In genomic region chr17:7782237-7782636, GRCh38 we compare ENCODE assay signal across 14 cellular contexts. TPM values are rescaled to one million over a fixed set of nuclear protein-coding genes. Genes with fewer than 3 reads are reported as not detected.
DNase-seq lines count a peak whose midpoint lies in the region; ATAC-seq, FAIRE-seq and TF ChIP-seq lines count a peak whose summit lies in the region.
"Had no signal": no experiment of that assay in that cellular context is flagged by ENCODE, and none has a peak within 500 bp of the region (broad histone marks: within the 10 kb centered on the region; RNA-seq: fewer than 3 reads in every experiment).

No MANE protein-coding gene starts in this region.

- H2BK15ac ChIP-seq in mesenchymal stem cell (ENCODE audit: low read depth, poor library complexity, severe bottlenecking): no peak overlapping the region

- DNase-seq in ELR (ENCODE audit: low read depth) (peak; percentile 66), MM.1S (no peak), bronchial epithelial cell (ENCODE audit: low read depth) (peak; percentile 33), mesenchymal stem cell (peak; percentile 9)
- no peak for DNase-seq in activated CD8-positive, alpha-beta T cell treated with anti-CD3 and anti-CD28 coated beads for 36 hours
- DNase-seq in central memory CD4-positive, alpha-beta T cell: no peak
- DNase-seq: activated naive CD8-positive, alpha-beta T cell treated with anti-CD3 and anti-CD28 coated beads, Interleukin-2, amount 10 ng/mL, durations not matched to agents 7 days and 5 days; effector memory CD4-positive, alpha-beta T cell; NK-92 treated with Interleukin-12 subunit alpha and Interleukin-12 subunit beta, amount 100 ng/mL, for 24 hours; retina had no signal

- CTCF ChIA-PET in activated CD8-positive, alpha-beta T cell treated with anti-CD3 and anti-CD28 coated beads for 36 hours (lab: Charles Lee): interaction anchor here (1.0 kb wide), 2 partner anchors 9 to 39 kb away, joined by 3 to 6 read pairs; no protein-coding TSS in a partner anchor

- H3K4me2 ChIP-seq in MM.1S (ENCODE audit: low read depth, low read length) (no peak overlapping the region), mesenchymal stem cell (ENCODE audit: low read length, poor library complexity, severe bottlenecking) (no peak overlapping the region)

- no peak overlapping the region for H3K23ac ChIP-seq in mesenchymal stem cell (ENCODE audit: low read length in 2 of 2)

- H4K91ac ChIP-seq in mesenchymal stem cell (ENCODE audit: low read length): no peak overlapping the region

- H3K4me3 ChIP-seq in MM.1S (ENCODE audit: low read length) (no peak overlapping the region), bronchial epithelial cell (ENCODE audit: low read depth, low read length) (no peak overlapping the region), mesenchymal stem cell (ENCODE audit: insufficient read depth in 1 of 2, low read depth in 1 of 2, low read length in 2 of 2) (no peak overlapping the region)

- H3K4me1 ChIP-seq in MM.1S (ENCODE audit: low read length) (no peaks in the 10 kb centered on the region), mesenchymal stem cell (ENCODE audit: control insufficient read depth, insufficient read depth, low read depth, low read length) (no peaks in the 10 kb centered on the region)

- H3K9ac ChIP-seq in MM.1S (ENCODE audit: low read length) (no peak overlapping the region), mesenchymal stem cell (ENCODE audit: low read length) (peak overlapping the region; percentile 32)

- no peak overlapping the region for H3K4me3 Mint-ChIP-seq in activated CD8-positive, alpha-beta T cell treated with anti-CD3 and anti-CD28 coated beads for 36 hours
- H3K4me3 Mint-ChIP-seq: activated naive CD8-positive, alpha-beta T cell treated with anti-CD3 and anti-CD28 coated beads, Interleukin-2, amount 10 ng/mL, durations not matched to agents 7 days and 5 days; T-helper 1 cell treated with Interleukin-12 subunit alpha and Interleukin-12 subunit beta and Interleukin-4 antibody, amounts not matched to agents 30 μg/mL and 1 μg/mL, for 36 hours had no signal

- H3K27me3 ChIP-seq in MM.1S (replicated peaks; ENCODE audit: insufficient read depth, low read length) (peaks cover 96% of the 10 kb centered on the region), bronchial epithelial cell (ENCODE audit: control insufficient read depth, insufficient read depth, low read length) (no peaks in the 10 kb centered on the region), mesenchymal stem cell (ENCODE audit: control insufficient read depth in 1 of 2, insufficient read depth in 1 of 2, low read length in 2 of 2) (peaks cover 39 to 46% of the 10 kb centered on the region in 2 experiments)

- H2BK12ac ChIP-seq in mesenchymal stem cell (ENCODE audit: low read length in 2 of 2): no peak overlapping the region

- H3K4me1 Mint-ChIP-seq in activated CD8-positive, alpha-beta T cell treated with anti-CD3 and anti-CD28 coated beads for 36 hours (ENCODE audit: low read depth): no peaks in the 10 kb centered on the region
- H3K4me1 Mint-ChIP-seq: activated naive CD8-positive, alpha-beta T cell treated with anti-CD3 and anti-CD28 coated beads, Interleukin-2, amount 10 ng/mL, durations not matched to agents 7 days and 5 days had no signal

- no peak for FAIRE-seq in bronchial epithelial cell (lab: Jason Lieb, UNC)
- FAIRE-seq: D721Med had no signal

- no peaks in the 10 kb centered on the region for H3K36me3 Mint-ChIP-seq in activated CD8-positive, alpha-beta T cell treated with anti-CD3 and anti-CD28 coated beads for 36 hours (ENCODE audit: low read depth)
- H3K36me3 Mint-ChIP-seq: activated naive CD8-positive, alpha-beta T cell treated with anti-CD3 and anti-CD28 coated beads, Interleukin-2, amount 10 ng/mL, durations not matched to agents 7 days and 5 days had no signal

- H3K9me3 ChIP-seq in MM.1S (replicated peaks; ENCODE audit: insufficient read depth, low read length) (no peaks in the 10 kb centered on the region), mesenchymal stem cell (ENCODE audit: control insufficient read depth, low read length) (no peaks in the 10 kb centered on the region)

- no peaks in the 10 kb centered on the region for H3K79me2 ChIP-seq in MM.1S (ENCODE audit: low read length)

- TF ChIP-seq CTCF in MM.1S (IDR thresholded peaks at IDR 0.05; ENCODE audit: low read length) (peak; percentile 13; the same call in 1 of the 2 replicates), bronchial epithelial cell (IDR thresholded peaks at IDR 0.05; ENCODE audit: insufficient read depth, low read length, severe bottlenecking) (peak; percentile 5)
- no peak for TF ChIP-seq CTCF in activated CD8-positive, alpha-beta T cell treated with anti-CD3 and anti-CD28 coated beads for 36 hours (IDR thresholded peaks at IDR 0.05)

- H3K4ac ChIP-seq in mesenchymal stem cell (ENCODE audit: low read depth in 1 of 2, low read length in 2 of 2): no peak overlapping the region

- no CpG with 5 or more reads among the region's 2 CpGs for WGBS in mesenchymal stem cell

- H3K18ac ChIP-seq in mesenchymal stem cell (ENCODE audit: low read depth in 1 of 2, low read length in 2 of 2): no peak overlapping the region

- no peaks in the 10 kb centered on the region for H3K9me3 Mint-ChIP-seq in activated CD8-positive, alpha-beta T cell treated with anti-CD3 and anti-CD28 coated beads for 36 hours
- H3K9me3 Mint-ChIP-seq: activated naive CD8-positive, alpha-beta T cell treated with anti-CD3 and anti-CD28 coated beads, Interleukin-2, amount 10 ng/mL, durations not matched to agents 7 days and 5 days; T-helper 1 cell treated with Interleukin-12 subunit alpha and Interleukin-12 subunit beta and Interleukin-4 antibody, amounts not matched to agents 30 μg/mL and 1 μg/mL, for 36 hours had no signal

- no peak overlapping the region for H2AK5ac ChIP-seq in mesenchymal stem cell (ENCODE audit: low read length, severe bottlenecking)

- H4K8ac ChIP-seq in mesenchymal stem cell (ENCODE audit: low read length): no peak overlapping the region

- H3F3A ChIP-seq in MM.1S (ENCODE audit: insufficient read depth, low read length): no peaks in the 10 kb centered on the region

- no peak overlapping the region for H3K27ac ChIP-seq in MM.1S (ENCODE audit: low read length)
- no peak overlapping the region for H3K27ac ChIP-seq in mesenchymal stem cell (ENCODE audit: low read length, poor library complexity, severe bottlenecking)

- no peaks in the 10 kb centered on the region for H3K9me2 ChIP-seq in MM.1S (replicated peaks; ENCODE audit: insufficient read depth, low read length)

- H4K20me1 ChIP-seq in MM.1S (ENCODE audit: insufficient read depth, low read length): no peaks in the 10 kb centered on the region

- H3K79me1 ChIP-seq in mesenchymal stem cell (replicated peaks; ENCODE audit: low read length, poor library complexity, severe bottlenecking): no peaks in the 10 kb centered on the region

- ATAC-seq in activated CD8-positive, alpha-beta T cell treated with anti-CD3 and anti-CD28 coated beads for 36 hours: no peak
- ATAC-seq in HG03521 (IDR thresholded peaks at IDR 0.05; ENCODE audit: unreplicated experiment) (no peak), HG03045 (IDR thresholded peaks at IDR 0.05; ENCODE audit: unreplicated experiment) (no peak)

- no peak overlapping the region for H2BK5ac ChIP-seq in mesenchymal stem cell (ENCODE audit: low read depth, low read length, poor library complexity, severe bottlenecking)

- H3K27ac Mint-ChIP-seq in activated CD8-positive, alpha-beta T cell treated with anti-CD3 and anti-CD28 coated beads for 36 hours: no peak overlapping the region
- H3K27ac Mint-ChIP-seq: activated naive CD8-positive, alpha-beta T cell treated with anti-CD3 and anti-CD28 coated beads, Interleukin-2, amount 10 ng/mL, durations not matched to agents 7 days and 5 days; T-helper 1 cell treated with Interleukin-12 subunit alpha and Interleukin-12 subunit beta and Interleukin-4 antibody, amounts not matched to agents 30 μg/mL and 1 μg/mL, for 36 hours had no signal

- intact Hi-C loops in activated CD8-positive, alpha-beta T cell treated with anti-CD3 and anti-CD28 coated beads for 36 hours (cut with micrococcal nuclease): no loop called here

- POLR2A ChIA-PET in activated CD8-positive, alpha-beta T cell treated with anti-CD3 and anti-CD28 coated beads for 36 hours (lab: Charles Lee): no interaction called here

- peaks cover 2% of the 10 kb centered on the region for H3K27me3 Mint-ChIP-seq in activated CD8-positive, alpha-beta T cell treated with anti-CD3 and anti-CD28 coated beads for 36 hours

- H3K36me3 ChIP-seq in MM.1S (replicated peaks; ENCODE audit: insufficient read depth, low read length) (no peaks in the 10 kb centered on the region), bronchial epithelial cell (ENCODE audit: control insufficient read depth, insufficient read depth, low read length) (no peaks in the 10 kb centered on the region), mesenchymal stem cell (ENCODE audit: control insufficient read depth in 1 of 2, insufficient read depth in 2 of 2, low read depth in 1 of 2, low read length in 2 of 2) (no peaks in the 10 kb centered on the region)

- H2BK120ac ChIP-seq in mesenchymal stem cell (ENCODE audit: low read depth, low read length): no peak overlapping the region

- H3K14ac ChIP-seq in mesenchymal stem cell (ENCODE audit: low read length in 2 of 2): no peak overlapping the region

- H2AFZ ChIP-seq in MM.1S (ENCODE audit: low read length): no peak overlapping the region
- H2AFZ ChIP-seq in mesenchymal stem cell (ENCODE audit: low read depth, low read length): no peak overlapping the region

RNA-seq across cellular contexts. Expression of gene KDM6B, which starts 51.8 kb away (rescaled TPM):
- total RNA-seq in bronchial epithelial cell: 2.9 and 6.0 TPM in 2 replicates
- polyA plus RNA-seq in mesenchymal stem cell (2013, experiment 1 of 2): 16.2 TPM
- 16.4 TPM for polyA plus RNA-seq in mesenchymal stem cell (2013, experiment 2 of 2)
- 10 to 100 TPM; 49.2 to 53.8 TPM for total RNA-seq in activated CD8-positive, alpha-beta T cell treated with anti-CD3 and anti-CD28 coated beads for 36 hours

Comparison
In these comparisons a context has a peak if more than half of its experiments do, and no peak if none do; other contexts are left out.
1. DNase-seq: peak in ELR (single experiment), bronchial epithelial cell (single experiment) and mesenchymal stem cell (single experiment); none in MM.1S (single experiment), activated CD8-positive, alpha-beta T cell treated with anti-CD3 and anti-CD28 coated beads for 36 hours (single experiment) and central memory CD4-positive, alpha-beta T cell (single experiment).